In genomic region chr4:137640838-137641158, GRCh38 we compare ENCODE assay signal across 24 cellular contexts.
DNase-seq lines count a peak whose midpoint lies in the region; ATAC-seq and TF ChIP-seq lines count a peak whose summit lies in the region.
"Had no signal": no experiment of that assay in that cellular context is flagged by ENCODE, and none has a peak within 500 bp of the region (broad histone marks: within the 10 kb centered on the region; RNA-seq: fewer than 3 reads in every experiment).

No MANE protein-coding gene starts in this region.

- intact Hi-C loops in tibial artery (cut with DNase I; ENCODE audit: low total_unique reads), result no loop called here

- no CpG with 5 or more reads among the region's 1 CpG for WGBS in mesenchymal stem cell

- H3K27me3 ChIP-seq in mesenchymal stem cell (ENCODE audit: control insufficient read depth in 1 of 2, insufficient read depth in 1 of 2, low read length in 2 of 2), result no peaks in the 10 kb centered on the region
- no peaks in the 10 kb centered on the region for H3K27me3 ChIP-seq in tibial artery
- H3K27me3 ChIP-seq: BLaER1 had no signal

- H3K4me1 ChIP-seq in mesenchymal stem cell (ENCODE audit: control insufficient read depth, insufficient read depth, low read depth, low read length) (no peaks in the 10 kb centered on the region), tibial artery (peaks cover 0 to 7% (median 0%) of the 10 kb centered on the region in 4 donors)
- H3K4me1 ChIP-seq: BLaER1 had no signal

- H2BK12ac ChIP-seq in mesenchymal stem cell (ENCODE audit: low read length in 2 of 2), result no peak overlapping the region

- peak; percentile 40 for ATAC-seq in GM18511 (IDR thresholded peaks at IDR 0.05; ENCODE audit: unreplicated experiment)
- ATAC-seq in GM19351 (IDR thresholded peaks at IDR 0.05; ENCODE audit: unreplicated experiment), result peak; percentile 9
- ATAC-seq in WTC11, result no peak
- no peak for ATAC-seq in GM21381 (IDR thresholded peaks at IDR 0.05; ENCODE audit: unreplicated experiment)
- ATAC-seq: PC-3 had no signal

- peak overlapping the region; percentile 59 for H3K9ac ChIP-seq in mesenchymal stem cell (ENCODE audit: low read length)
- H3K9ac ChIP-seq: BLaER1, GM23248, SK-N-SH had no signal

- H3K4me3 ChIP-seq in mesenchymal stem cell (ENCODE audit: insufficient read depth in 1 of 2, low read depth in 1 of 2, low read length in 2 of 2) (no peak overlapping the region), tibial artery (no peak overlapping the region)
- H3K4me3 ChIP-seq: BLaER1, GM23248 had no signal

- TF ChIP-seq CTCF in WTC11 (IDR thresholded peaks at IDR 0.05) (no peak), tibial artery (IDR thresholded peaks at IDR 0.05) (no peak)

- CTCF ChIA-PET in WTC11 (lab: Charles Lee), result no interaction called here

- H3K9me3 ChIP-seq in mesenchymal stem cell (ENCODE audit: control insufficient read depth, low read length) (no peaks in the 10 kb centered on the region), tibial artery (no peaks in the 10 kb centered on the region)
- H3K9me3 ChIP-seq: BLaER1, SK-N-SH had no signal

- H3K23ac ChIP-seq in mesenchymal stem cell (ENCODE audit: low read length in 2 of 2), result no peak overlapping the region

- no peak overlapping the region for H2AFZ ChIP-seq in mesenchymal stem cell (ENCODE audit: low read depth, low read length)
- H2AFZ ChIP-seq: GM23248 had no signal

- no peak overlapping the region for H2BK120ac ChIP-seq in mesenchymal stem cell (ENCODE audit: low read depth, low read length)

- H3K27ac Mint-ChIP-seq in WTC11, result no peak overlapping the region
- H3K27ac Mint-ChIP-seq: CD4-positive, CD25-positive, alpha-beta regulatory T cell had no signal

- H2AK5ac ChIP-seq in mesenchymal stem cell (ENCODE audit: low read length, severe bottlenecking), result no peak overlapping the region

- H3K14ac ChIP-seq in mesenchymal stem cell (ENCODE audit: low read length in 2 of 2), result no peak overlapping the region

- H3K36me3 Mint-ChIP-seq in WTC11, result no peaks in the 10 kb centered on the region
- H3K36me3 Mint-ChIP-seq: CD4-positive, CD25-positive, alpha-beta regulatory T cell had no signal

- no peak overlapping the region for H4K91ac ChIP-seq in mesenchymal stem cell (ENCODE audit: low read length)

- no peaks in the 10 kb centered on the region for H3K27me3 Mint-ChIP-seq in WTC11 (ENCODE audit: low read depth)
- H3K27me3 Mint-ChIP-seq: CD4-positive, CD25-positive, alpha-beta regulatory T cell had no signal

- H2BK15ac ChIP-seq in mesenchymal stem cell (ENCODE audit: low read depth, poor library complexity, severe bottlenecking), result no peak overlapping the region

- H3K27ac ChIP-seq in mesenchymal stem cell (ENCODE audit: low read length, poor library complexity, severe bottlenecking), result no peak overlapping the region
- no peak overlapping the region for H3K27ac ChIP-seq in tibial artery
- H3K27ac ChIP-seq: BLaER1 had no signal

- H3K4me2 ChIP-seq in mesenchymal stem cell (ENCODE audit: low read length, poor library complexity, severe bottlenecking), result no peak overlapping the region
- H3K4me2 ChIP-seq: BLaER1, SK-N-SH had no signal

- H3K4me3 Mint-ChIP-seq in WTC11, result no peak overlapping the region
- H3K4me3 Mint-ChIP-seq: CD4-positive, CD25-positive, alpha-beta regulatory T cell had no signal

- peaks cover 2% of the 10 kb centered on the region for H3K4me1 Mint-ChIP-seq in WTC11
- H3K4me1 Mint-ChIP-seq: CD4-positive, CD25-positive, alpha-beta regulatory T cell had no signal

- DNase-seq in WTC11 (ENCODE audit: low spot score) (no peak), mesenchymal stem cell (no peak), tibial artery (no peak), midbrain (lab: John Stamatoyannopoulos, UW) (no peak)
- DNase-seq: CD4-positive, CD25-positive, alpha-beta regulatory T cell; DMS153; DND-41; HCEC 1CT; Karpas-422; NCI-H1092 treated with DMSO at 0.1 percent for 48 hours; NCI-H1436; NCI-H187; NCI-H2081 treated with DMSO at 0.1 percent for 48 hours; NCI-H345; NCI-H524; NCI-H748 treated with DMSO at 0.1 percent for 48 hours; PC-3; SK-N-SH; SW 1271 had no signal

- H3K36me3 ChIP-seq in mesenchymal stem cell (ENCODE audit: control insufficient read depth in 1 of 2, insufficient read depth in 2 of 2, low read depth in 1 of 2, low read length in 2 of 2) (no peaks in the 10 kb centered on the region), tibial artery (no peaks in the 10 kb centered on the region)
- H3K36me3 ChIP-seq: BLaER1 had no signal

- no peak overlapping the region for H3K18ac ChIP-seq in mesenchymal stem cell (ENCODE audit: low read depth in 1 of 2, low read length in 2 of 2)

- POLR2A ChIA-PET in WTC11 (lab: Charles Lee), result no interaction called here

- no peaks in the 10 kb centered on the region for H3K9me3 Mint-ChIP-seq in WTC11

- no peak overlapping the region for H4K8ac ChIP-seq in mesenchymal stem cell (ENCODE audit: low read length)

- no peaks in the 10 kb centered on the region for H3K79me1 ChIP-seq in mesenchymal stem cell (replicated peaks; ENCODE audit: low read length, poor library complexity, severe bottlenecking)

- H2BK5ac ChIP-seq in mesenchymal stem cell (ENCODE audit: low read depth, low read length, poor library complexity, severe bottlenecking), result no peak overlapping the region

- no peak overlapping the region for H3K4ac ChIP-seq in mesenchymal stem cell (ENCODE audit: low read depth in 1 of 2, low read length in 2 of 2)

TF ChIP-seq in WTC11, 78 proteins besides CTCF, POLR2A, EP300 and RAD21:
- TF ChIP-seq GTF2I (CRISPR knock-in tag; conservative IDR thresholded peaks at IDR 0.05), result 0 out of 2 replicates have a peak, but pooled peaks have one; percentile 16
- TF ChIP-seq TCF7 (CRISPR knock-in tag; IDR thresholded peaks at IDR 0.05; ENCODE audit: low read depth), result no peak
- TF ChIP-seq E2F1 (CRISPR knock-in tag; IDR thresholded peaks at IDR 0.05), result no peak
- no peak for TF ChIP-seq TP53 (CRISPR knock-in tag; IDR thresholded peaks at IDR 0.05)
- no peak for TF ChIP-seq ZNF263 (CRISPR knock-in tag; IDR thresholded peaks at IDR 0.05; ENCODE audit: low read depth)

Comparison
In these comparisons a context has a peak if more than half of its experiments do, and no peak if none do; other contexts are left out.
1. ATAC-seq: peak in GM18511 (single experiment) and GM19351 (single experiment); none in WTC11 (single experiment) and GM21381 (single experiment).